In genomic region chr11:14741195-14741594, GRCh38 we compare ENCODE assay signal across 1 cellular context.
A peak's percentile ranks its signal among the peaks of the same experiment; 100 is the strongest.
TF ChIP-seq lines count a peak whose summit lies in the region.

No MANE protein-coding gene starts in this region.

TF ChIP-seq in HepG2, 621 proteins besides CTCF, POLR2A, EP300 and RAD21 (continued from another document):
- TF ChIP-seq ZBED4 (CRISPR knock-in tag; IDR thresholded peaks at IDR 0.05; ENCODE audit: borderline replicate concordance), result no peak
- TF ChIP-seq NFRKB (IDR thresholded peaks at IDR 0.05), result no peak
- TF ChIP-seq TFAP4 (IDR thresholded peaks at IDR 0.05; ENCODE audit: borderline replicate concordance, low read depth), result no peak
- TF ChIP-seq ESRRA (CRISPR knock-in tag; IDR thresholded peaks at IDR 0.05; ENCODE audit: low read depth), result no peak
- no peak for TF ChIP-seq ZNF549 (CRISPR knock-in tag; IDR thresholded peaks at IDR 0.05)
- TF ChIP-seq JUN (CRISPR knock-in tag; IDR thresholded peaks at IDR 0.05), result no peak
- peak; percentile 91 for TF ChIP-seq FOXA3 (CRISPR knock-in tag; IDR thresholded peaks at IDR 0.05)
- peak; percentile 53; the same call in 1 of the 2 replicates for TF ChIP-seq CREM (IDR thresholded peaks at IDR 0.05)
- TF ChIP-seq CREM (CRISPR knock-in tag; IDR thresholded peaks at IDR 0.05), result no peak
- no peak for TF ChIP-seq CEBPB (IDR thresholded peaks at IDR 0.05; ENCODE audit: borderline replicate concordance, low read depth, low read length)
- no peak for TF ChIP-seq ZNF616 (CRISPR knock-in tag; IDR thresholded peaks at IDR 0.05; ENCODE audit: low read depth)
- no peak for TF ChIP-seq NONO (IDR thresholded peaks at IDR 0.05)
- TF ChIP-seq NONO (CRISPR knock-in tag; conservative IDR thresholded peaks at IDR 0.05), result no peak
- TF ChIP-seq DMTF1 (CRISPR knock-in tag; IDR thresholded peaks at IDR 0.05), result no peak
- TF ChIP-seq HNRNPL (IDR thresholded peaks at IDR 0.05; ENCODE audit: low read depth, low read length), result no peak
- TF ChIP-seq, protein P1, sequence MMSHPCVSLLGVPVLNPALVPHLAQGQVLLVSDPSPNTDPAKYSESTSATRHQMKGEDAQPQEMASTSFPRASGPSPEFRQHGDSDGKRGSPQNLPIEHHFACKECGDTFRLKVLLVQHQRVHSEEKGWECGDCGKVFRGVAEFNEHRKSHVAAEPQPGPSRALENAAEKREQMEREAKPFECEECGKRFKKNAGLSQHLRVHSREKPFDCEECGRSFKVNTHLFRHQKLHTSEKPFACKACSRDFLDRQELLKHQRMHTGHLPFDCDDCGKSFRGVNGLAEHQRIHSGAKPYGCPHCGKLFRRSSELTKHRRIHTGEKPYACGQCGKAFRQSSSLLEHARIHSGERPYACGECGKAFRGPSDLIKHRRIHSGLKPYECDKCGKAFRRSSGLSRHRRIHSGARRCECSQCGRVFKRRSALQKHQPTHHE (CRISPR knock-in tag; IDR thresholded peaks at IDR 0.05; ENCODE audit: borderline replicate concordance), result no peak
- peak; percentile 71 for TF ChIP-seq ZGPAT (CRISPR knock-in tag; IDR thresholded peaks at IDR 0.05)
- no peak for TF ChIP-seq ZFYVE20 (CRISPR knock-in tag; IDR thresholded peaks at IDR 0.05; ENCODE audit: borderline replicate concordance, low read depth)
- no peak for TF ChIP-seq RNF2 (conservative IDR thresholded peaks at IDR 0.05; ENCODE audit: low read depth)
- TF ChIP-seq NFATC3 (CRISPR knock-in tag; IDR thresholded peaks at IDR 0.05), result no peak
- no peak for TF ChIP-seq SYNCRIP (IDR thresholded peaks at IDR 0.05; ENCODE audit: insufficient read depth, low read depth, low read length)
- TF ChIP-seq ZFP1 (CRISPR knock-in tag; IDR thresholded peaks at IDR 0.05), result no peak
- no peak for TF ChIP-seq SNAPC2 (CRISPR knock-in tag; IDR thresholded peaks at IDR 0.05)
- no peak for TF ChIP-seq ZNF773 (CRISPR knock-in tag; IDR thresholded peaks at IDR 0.05; ENCODE audit: borderline replicate concordance)
- no peak for TF ChIP-seq THAP8 (CRISPR knock-in tag; IDR thresholded peaks at IDR 0.05; ENCODE audit: borderline replicate concordance)
- TF ChIP-seq, protein P2, sequence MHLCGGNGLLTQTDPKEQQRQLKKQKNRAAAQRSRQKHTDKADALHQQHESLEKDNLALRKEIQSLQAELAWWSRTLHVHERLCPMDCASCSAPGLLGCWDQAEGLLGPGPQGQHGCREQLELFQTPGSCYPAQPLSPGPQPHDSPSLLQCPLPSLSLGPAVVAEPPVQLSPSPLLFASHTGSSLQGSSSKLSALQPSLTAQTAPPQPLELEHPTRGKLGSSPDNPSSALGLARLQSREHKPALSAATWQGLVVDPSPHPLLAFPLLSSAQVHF (CRISPR knock-in tag; IDR thresholded peaks at IDR 0.05), result no peak
- no peak for TF ChIP-seq HNRNPK (IDR thresholded peaks at IDR 0.05; ENCODE audit: low read depth, low read length, poor library complexity, severe bottlenecking)
- TF ChIP-seq, protein P3, sequence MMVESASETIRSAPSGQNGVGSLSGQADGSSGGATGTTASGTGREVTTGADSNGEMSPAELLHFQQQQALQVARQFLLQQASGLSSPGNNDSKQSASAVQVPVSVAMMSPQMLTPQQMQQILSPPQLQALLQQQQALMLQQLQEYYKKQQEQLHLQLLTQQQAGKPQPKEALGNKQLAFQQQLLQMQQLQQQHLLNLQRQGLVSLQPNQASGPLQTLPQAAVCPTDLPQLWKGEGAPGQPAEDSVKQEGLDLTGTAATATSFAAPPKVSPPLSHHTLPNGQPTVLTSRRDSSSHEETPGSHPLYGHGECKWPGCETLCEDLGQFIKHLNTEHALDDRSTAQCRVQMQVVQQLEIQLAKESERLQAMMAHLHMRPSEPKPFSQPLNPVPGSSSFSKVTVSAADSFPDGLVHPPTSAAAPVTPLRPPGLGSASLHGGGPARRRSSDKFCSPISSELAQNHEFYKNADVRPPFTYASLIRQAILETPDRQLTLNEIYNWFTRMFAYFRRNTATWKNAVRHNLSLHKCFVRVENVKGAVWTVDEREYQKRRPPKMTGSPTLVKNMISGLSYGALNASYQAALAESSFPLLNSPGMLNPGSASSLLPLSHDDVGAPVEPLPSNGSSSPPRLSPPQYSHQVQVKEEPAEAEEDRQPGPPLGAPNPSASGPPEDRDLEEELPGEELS (CRISPR knock-in tag; IDR thresholded peaks at IDR 0.05), result peak; percentile 92
TF ChIP-seq in HepG2: peak in this region for 82.
